Comparison of ENCODE assay signal across 13 cellular contexts in genomic region chr12:109764123-109764522, GRCh38. TPM values are rescaled to one million over a fixed set of nuclear protein-coding genes. Genes with fewer than 3 reads are reported as not detected.
DNase-seq lines count a peak whose midpoint lies in the region; ATAC-seq and TF ChIP-seq lines count a peak whose summit lies in the region.
"Had no signal": no experiment of that assay in that cellular context is flagged by ENCODE, and none has a peak within 500 bp of the region (broad histone marks: within the 10 kb centered on the region; RNA-seq: fewer than 3 reads in every experiment).

No MANE protein-coding gene starts in this region.

- H3K4me2 ChIP-seq in OCI-LY7 (ENCODE audit: low read length) (no peak overlapping the region), mammary epithelial cell (ENCODE audit: insufficient read depth, low read depth, low read length) (no peak overlapping the region)

- peaks cover 8% of the 10 kb centered on the region for H3K4me1 Mint-ChIP-seq in activated naive CD4-positive, alpha-beta T cell treated with anti-CD3 and anti-CD28 coated beads, Interleukin-2, amount 10 ng/mL, durations not matched to agents 7 days and 5 days
- peaks cover 5% of the 10 kb centered on the region for H3K4me1 Mint-ChIP-seq in endodermal cell

- H3K4me1 ChIP-seq in OCI-LY7 (ENCODE audit: insufficient read depth, low read length, poor library complexity, severe bottlenecking) (no peaks in the 10 kb centered on the region), endodermal cell (ENCODE audit: control insufficient read depth, insufficient read depth, low read length) (no peaks in the 10 kb centered on the region), mammary epithelial cell (ENCODE audit: insufficient read depth, low read length) (peaks cover 3% of the 10 kb centered on the region)

- H4K20me1 ChIP-seq in OCI-LY7 (ENCODE audit: insufficient read depth, low read length) (no peaks in the 10 kb centered on the region), mammary epithelial cell (ENCODE audit: insufficient read depth, low read length) (no peaks in the 10 kb centered on the region)

- intact Hi-C loops in OCI-LY7 (cut with micrococcal nuclease; ENCODE audit: unreplicated experiment) (no loop called here), mammary epithelial cell (cut with micrococcal nuclease) (no loop called here)

- H3K27ac ChIP-seq in OCI-LY7 (ENCODE audit: low read depth, low read length, poor library complexity, severe bottlenecking) (no peak overlapping the region), endodermal cell (ENCODE audit: low read depth, low read length) (no peak overlapping the region), mammary epithelial cell (ENCODE audit: insufficient read depth, low read depth, low read length) (no peak overlapping the region)
- H3K27ac ChIP-seq: VCaP had no signal

- CTCF ChIA-PET in activated naive CD4-positive, alpha-beta T cell treated with anti-CD3 and anti-CD28 coated beads, Interleukin-2, amount 10 ng/mL, durations not matched to agents 7 days and 5 days (lab: Charles Lee) = no interaction called here
- CTCF ChIA-PET in OCI-LY7 (lab: Charles Lee; ENCODE audit: unreplicated experiment) (no interaction called here), mammary epithelial cell (lab: Charles Lee; ENCODE audit: low non-redundant PET) (no interaction called here)

- ATAC-seq in activated naive CD4-positive, alpha-beta T cell treated with anti-CD3 and anti-CD28 coated beads, Interleukin-2, amount 50 U/mL, for 72 hours = no peak
- no peak for ATAC-seq in left lobe of liver
- no peak for ATAC-seq in GM18868 (IDR thresholded peaks at IDR 0.05; ENCODE audit: unreplicated experiment)
- ATAC-seq: stimulated activated naive CD8-positive, alpha-beta T cell treated with anti-CD3 and anti-CD28 coated beads, Interleukin-15, Interleukin-2, amounts not matched to agents 100 U/mL and 50 U/mL, for 24 hours had no signal

- H3K27me3 ChIP-seq in endodermal cell (ENCODE audit: control insufficient read depth, insufficient read depth, low read length, poor library complexity, severe bottlenecking) = no peaks in the 10 kb centered on the region
- no peaks in the 10 kb centered on the region for H3K27me3 ChIP-seq in mammary epithelial cell (ENCODE audit: insufficient read depth, low read length)

- no peak overlapping the region for H3K4me3 Mint-ChIP-seq in activated naive CD4-positive, alpha-beta T cell treated with anti-CD3 and anti-CD28 coated beads, Interleukin-2, amount 10 ng/mL, durations not matched to agents 7 days and 5 days
- no peak overlapping the region for H3K4me3 Mint-ChIP-seq in endodermal cell

- no peak overlapping the region for H3K9ac ChIP-seq in endodermal cell (ENCODE audit: extremely low read depth, low read length, poor library complexity, severe bottlenecking)
- no peak overlapping the region for H3K9ac ChIP-seq in mammary epithelial cell (ENCODE audit: insufficient read depth, low read length)

- POLR2A ChIA-PET in OCI-LY7 (lab: Charles Lee) = no interaction called here

- no peaks in the 10 kb centered on the region for H3K36me3 Mint-ChIP-seq in activated naive CD4-positive, alpha-beta T cell treated with anti-CD3 and anti-CD28 coated beads, Interleukin-2, amount 10 ng/mL, durations not matched to agents 7 days and 5 days
- H3K36me3 Mint-ChIP-seq in activated naive CD4-positive, alpha-beta T cell treated with anti-CD3 and anti-CD28 coated beads, Interleukin-2, amount 50 U/mL, for 72 hours = peaks cover 0 to 5% of the 10 kb centered on the region in 2 donors
- H3K36me3 Mint-ChIP-seq in endodermal cell (ENCODE audit: low read depth) = peaks cover 22% of the 10 kb centered on the region

- H3K9me3 ChIP-seq in OCI-LY7 (ENCODE audit: low read length) = no peaks in the 10 kb centered on the region
- H3K9me3 ChIP-seq in endodermal cell (ENCODE audit: control insufficient read depth, low read length) = no peaks in the 10 kb centered on the region
- peaks cover 7% of the 10 kb centered on the region for H3K9me3 ChIP-seq in mammary epithelial cell (replicated peaks; ENCODE audit: insufficient read depth, low read length)

- BruUV-seq in OCI-LY7 (replicated peaks; lab: Mats Ljungman, UMichigan) = no TSS peak
- no TSS peak for BruUV-seq in mammary epithelial cell (replicated peaks; lab: Mats Ljungman, UMichigan)

- H3K4me3 ChIP-seq in OCI-LY7 (ENCODE audit: low read depth, low read length, poor library complexity, severe bottlenecking) (no peak overlapping the region), endodermal cell (ENCODE audit: low read length) (no peak overlapping the region), mammary epithelial cell (replicated peaks in 1 of 3; ENCODE audit: insufficient read depth in 1 of 3, low read depth in 2 of 3, low read length in 3 of 3) (no peak overlapping the region)

- in situ Hi-C loops in mammary epithelial cell (cut with MboI; ENCODE audit: low sequenced_read_pairs in 2 of 2) = no loop called here

- no peak overlapping the region for H3K27ac Mint-ChIP-seq in activated naive CD4-positive, alpha-beta T cell treated with anti-CD3 and anti-CD28 coated beads, Interleukin-2, amount 10 ng/mL, durations not matched to agents 7 days and 5 days
- H3K27ac Mint-ChIP-seq in activated naive CD4-positive, alpha-beta T cell treated with anti-CD3 and anti-CD28 coated beads, Interleukin-2, amount 50 U/mL, for 72 hours = no peak overlapping the region
- no peak overlapping the region for H3K27ac Mint-ChIP-seq in endodermal cell

- H3K9me2 ChIP-seq in OCI-LY7 (ENCODE audit: insufficient read depth, low read length) = no peaks in the 10 kb centered on the region

- no peak overlapping the region for H2AFZ ChIP-seq in OCI-LY7 (ENCODE audit: low read length)
- H2AFZ ChIP-seq in mammary epithelial cell (ENCODE audit: low read depth, low read length) = no peak overlapping the region

- no peaks in the 10 kb centered on the region for H3K36me3 ChIP-seq in OCI-LY7 (ENCODE audit: insufficient read depth, low read length)
- H3K36me3 ChIP-seq in endodermal cell (ENCODE audit: control insufficient read depth, insufficient read depth, low read length) = peaks cover 24% of the 10 kb centered on the region
- no peaks in the 10 kb centered on the region for H3K36me3 ChIP-seq in mammary epithelial cell (ENCODE audit: insufficient read depth, low read length)

- peak; percentile 47 for TF ChIP-seq CTCF in OCI-LY7 (conservative IDR thresholded peaks at IDR 0.05; ENCODE audit: low read length)
- peak; percentile 72 for TF ChIP-seq CTCF in endodermal cell (conservative IDR thresholded peaks at IDR 0.05)
- no peak for TF ChIP-seq CTCF in mammary epithelial cell (conservative IDR thresholded peaks at IDR 0.05 in 1 of 2, IDR thresholded peaks at IDR 0.05 in 1 of 2; ENCODE audit: extremely low read depth in 1 of 2, insufficient read depth in 1 of 2, low read depth in 1 of 2, low read length in 2 of 2)

- H3K27me3 Mint-ChIP-seq in activated naive CD4-positive, alpha-beta T cell treated with anti-CD3 and anti-CD28 coated beads, Interleukin-2, amount 10 ng/mL, durations not matched to agents 7 days and 5 days = no peaks in the 10 kb centered on the region
- no peaks in the 10 kb centered on the region for H3K27me3 Mint-ChIP-seq in endodermal cell (ENCODE audit: insufficient read depth)

- H3K9me3 Mint-ChIP-seq in activated naive CD4-positive, alpha-beta T cell treated with anti-CD3 and anti-CD28 coated beads, Interleukin-2, amount 10 ng/mL, durations not matched to agents 7 days and 5 days = peaks cover 6% of the 10 kb centered on the region
- H3K9me3 Mint-ChIP-seq in activated naive CD4-positive, alpha-beta T cell treated with anti-CD3 and anti-CD28 coated beads, Interleukin-2, amount 50 U/mL, for 72 hours = peaks cover 0 to 4% of the 10 kb centered on the region in 2 donors
- H3K9me3 Mint-ChIP-seq in endodermal cell = peaks cover 6% of the 10 kb centered on the region

- peak; percentile 3 for DNase-seq in activated naive CD4-positive, alpha-beta T cell treated with anti-CD3 and anti-CD28 coated beads, Interleukin-2, amount 10 ng/mL, durations not matched to agents 7 days and 5 days
- DNase-seq in activated naive CD4-positive, alpha-beta T cell treated with anti-CD3 and anti-CD28 coated beads, Interleukin-2, amount 50 U/mL, for 72 hours (ENCODE audit: low spot score in 2 of 2) = no peak
- DNase-seq in OCI-LY7 (ENCODE audit: low spot score) = peak; percentile 16
- DNase-seq in endodermal cell = peak; percentile 66
- DNase-seq in mammary epithelial cell = no peak
- no peak for DNase-seq in NCI-H1694 (lab: John Stamatoyannopoulos, UW)
- DNase-seq in left lobe of liver (ENCODE audit: low spot score) = no peak
- DNase-seq: activated naive CD4-positive, alpha-beta T cell; NCI-H1436 treated with DMSO at 0.1 percent for 48 hours; NCI-H446; stimulated activated naive CD8-positive, alpha-beta T cell treated with anti-CD3 and anti-CD28 coated beads, Interleukin-15, Interleukin-2, amounts not matched to agents 100 U/mL and 50 U/mL, for 24 hours had no signal

- dilution Hi-C loops in mammary epithelial cell (cut with HindIII; ENCODE audit: low sequenced_read_pairs) = no loop called here

- H3K79me2 ChIP-seq in OCI-LY7 (ENCODE audit: insufficient read depth, low read depth, low read length) = no peaks in the 10 kb centered on the region
- no peaks in the 10 kb centered on the region for H3K79me2 ChIP-seq in mammary epithelial cell (ENCODE audit: insufficient read depth, low read length)

- 96 to 100% methylated on average over 2 of the region's 3 CpGs for whole genome bisulfite sequencing in endodermal cell (ENCODE audit: insufficient coverage in 1 of 2, insufficient read length in 1 of 2), 2 experiments
- 80% methylated on average over 3 of the region's 3 CpGs for WGBS in mammary epithelial cell (ENCODE audit: low coverage, missing lambda C conversion rate)

RNA-seq across cellular contexts. Expression of gene FAM222A, which starts 50.5 kb away (rescaled TPM):
- total RNA-seq in activated naive CD4-positive, alpha-beta T cell treated with anti-CD3 and anti-CD28 coated beads, Interleukin-2, amount 50 U/mL, for 72 hours = 1 to 10 TPM in 1 of 2 donors, under 1 TPM in 1; 0.18 to 1.2 TPM
- total RNA-seq in OCI-LY7 (2014; rRNA removed; shearing (Covaris generic)) = 0.33 and 0.98 TPM in 2 replicates
- total RNA-seq in OCI-LY7 (2022) (1.8 and 2.4 TPM in 2 replicates), endodermal cell (10 to 100 TPM; 21.6 to 24.4 TPM), mammary epithelial cell (1 to 10 TPM in 1 of 2 donors, under 1 TPM in 1; 0.50 to 1.3 TPM), left lobe of liver (1.8 TPM)
- polyA plus RNA-seq in endodermal cell (2013, experiment 1 of 2) = 8.7 TPM
- polyA plus RNA-seq in endodermal cell (2013, experiment 2 of 2) = 8.7 TPM
- 0.71 TPM for polyA plus RNA-seq in mammary epithelial cell
- 2.1 TPM for polyA minus RNA-seq in mammary epithelial cell

Comparison
In these comparisons a context has a peak if more than half of its experiments do, and no peak if none do; other contexts are left out.
1. DNase-seq: peak in activated naive CD4-positive, alpha-beta T cell treated with anti-CD3 and anti-CD28 coated beads, Interleukin-2, amount 10 ng/mL, durations not matched to agents 7 days and 5 days (single experiment), OCI-LY7 (single experiment) and endodermal cell (single experiment); none in activated naive CD4-positive, alpha-beta T cell treated with anti-CD3 and anti-CD28 coated beads, Interleukin-2, amount 50 U/mL, for 72 hours (0 of 2), mammary epithelial cell (single experiment), NCI-H1694 (single experiment) and left lobe of liver (single experiment).
2. CTCF ChIP-seq: peak in OCI-LY7 (single experiment) and endodermal cell (single experiment); none in mammary epithelial cell (0 of 2).